Comparison of ENCODE assay signal across 16 cellular contexts in genomic region chr17:56029980-56030624, GRCh38.
DNase-seq lines count a peak whose midpoint lies in the region; ATAC-seq and TF ChIP-seq lines count a peak whose summit lies in the region.
"Had no signal": no experiment of that assay in that cellular context is flagged by ENCODE, and none has a peak within 500 bp of the region (broad histone marks: within the 10 kb centered on the region; RNA-seq: fewer than 3 reads in every experiment).

No MANE protein-coding gene starts in this region.

- no peaks in the 10 kb centered on the region for H3K4me1 ChIP-seq in DND-41 (ENCODE audit: insufficient read depth, low read length)

- H3K4me3 ChIP-seq in DND-41 (ENCODE audit: low read depth in 1 of 2, low read length in 2 of 2): no peak overlapping the region

- H3K27me3 ChIP-seq in DND-41 (ENCODE audit: insufficient read depth, low read length, poor library complexity): no peaks in the 10 kb centered on the region

- in situ Hi-C loops in GM13976 (cut with MboI; ENCODE audit: low sequenced_read_pairs, unreplicated experiment): no loop called here

- H3K9me3 ChIP-seq in DND-41 (ENCODE audit: insufficient read depth, low read length, severe bottlenecking): no peaks in the 10 kb centered on the region

- no peak overlapping the region for H3K4me2 ChIP-seq in DND-41 (ENCODE audit: insufficient read depth, low read length)

- H3K79me2 ChIP-seq in DND-41 (ENCODE audit: insufficient read depth, low read length): no peaks in the 10 kb centered on the region

- DNase-seq in DMS 273 (lab: John Stamatoyannopoulos, UW; ENCODE audit: unreplicated experiment) (peak; percentile 28), DND-41 (no peak), NCI-H510A treated with DMSO at 0.1 percent for 48 hours (lab: John Stamatoyannopoulos, UW) (peak; percentile 90), left kidney (ENCODE audit: low read depth, low spot score) (peak; percentile 51), HT-29 (ENCODE audit: low spot score) (no peak), GM13976 (ENCODE audit: low spot score) (no peak)
- DNase-seq: ACHN; AML-193; Calu3; CD4-positive, alpha-beta T cell; MM.1S; NCI-H1105 treated with DMSO at 0.1 percent for 48 hours; NCI-H1694 treated with DMSO at 0.1 percent for 48 hours; SW 1271 had no signal

- no peak overlapping the region for H2AFZ ChIP-seq in DND-41 (ENCODE audit: low read depth, low read length)

- ATAC-seq in DND-41 (ENCODE audit: insufficient read depth, low read depth): no peak
- no peak for ATAC-seq in HG03175 (IDR thresholded peaks at IDR 0.05; ENCODE audit: unreplicated experiment)

- no peaks in the 10 kb centered on the region for H3K36me3 ChIP-seq in DND-41 (ENCODE audit: insufficient read depth, low read length)

- no peak overlapping the region for H3K27ac ChIP-seq in DND-41 (ENCODE audit: low read length)
- H3K27ac ChIP-seq: RWPE1 had no signal

- TF ChIP-seq CTCF in DND-41 (IDR thresholded peaks at IDR 0.05; ENCODE audit: borderline replicate concordance, extremely low read depth, low read length, poor library complexity, severe bottlenecking) (peak; percentile 12), GM13976 (IDR thresholded peaks at IDR 0.05; ENCODE audit: borderline replicate concordance, control extremely low read depth, extremely low read depth, insufficient read depth, missing control alignments) (no peak)

- no peak overlapping the region for H3K9ac ChIP-seq in DND-41 (ENCODE audit: low read depth, low read length)

- H4K20me1 ChIP-seq in DND-41 (ENCODE audit: insufficient read depth, low read length): no peaks in the 10 kb centered on the region

Comparison
In these comparisons a context has a peak if more than half of its experiments do, and no peak if none do; other contexts are left out.
1. DNase-seq: peak in DMS 273 (single experiment), NCI-H510A treated with DMSO at 0.1 percent for 48 hours (single experiment) and left kidney (single experiment); none in DND-41 (single experiment), HT-29 (single experiment) and GM13976 (single experiment).